8 cellular contexts compared by ENCODE assay signal in the genomic region with DNA sequence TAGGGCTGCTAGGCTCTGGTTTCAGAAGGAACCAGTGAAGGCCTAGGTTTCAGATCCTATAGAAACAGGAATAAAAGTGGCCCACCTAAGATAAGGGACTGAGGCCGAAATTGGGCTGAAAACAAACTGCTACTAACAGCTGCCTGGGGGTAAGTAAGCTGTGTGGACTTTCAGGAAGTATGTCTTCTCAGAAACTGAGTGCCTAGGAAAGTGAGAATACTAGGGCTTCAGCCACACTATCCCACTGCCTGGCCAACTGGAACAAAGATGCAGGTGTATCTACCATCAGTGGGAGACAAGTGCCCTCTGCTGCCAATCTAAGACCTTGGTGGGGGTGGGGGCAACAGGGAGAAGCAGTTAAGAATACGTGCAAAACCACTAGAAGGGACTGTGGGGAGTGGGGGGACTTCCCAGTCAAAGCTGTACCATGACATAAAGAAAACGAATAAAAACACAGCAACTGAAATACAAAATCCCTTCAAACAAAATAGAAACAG.
A peak's percentile ranks its signal among the peaks of the same experiment; 100 is the strongest.
DNase-seq lines count a peak whose midpoint lies in the region; ATAC-seq and TF ChIP-seq lines count a peak whose summit lies in the region.

No MANE protein-coding gene starts in this region.

- H3K9me3 ChIP-seq in SU-DHL-6 (ENCODE audit: insufficient read depth, low read length), result no peaks in the 10 kb centered on the region

- H3K27me3 Mint-ChIP-seq in stimulated activated naive B cell treated with anti-CD40 and anti-IgM and Interleukin-4, amounts not matched to agents 10 μg/mL and 1 μg/mL and 100 μg/mL, for 72 hours, result no peaks in the 10 kb centered on the region

- H3K4me3 ChIP-seq in SU-DHL-6 (ENCODE audit: insufficient read depth, low read length, poor library complexity, severe bottlenecking) (no peak overlapping the region), foreskin fibroblast (ENCODE audit: low read depth in 1 of 2, low read length in 2 of 2) (no peak overlapping the region)

- peak; percentile 85 for ATAC-seq in GM18517 (IDR thresholded peaks at IDR 0.05; ENCODE audit: unreplicated experiment)
- peak; percentile 85 for ATAC-seq in HG02678 (IDR thresholded peaks at IDR 0.05; ENCODE audit: unreplicated experiment)
- peak; percentile 90 to 92 for ATAC-seq in stimulated activated naive B cell treated with anti-CD40 and anti-IgM and Interleukin-4, amounts not matched to agents 10 μg/mL and 1 μg/mL and 100 μg/mL, for 72 hours (replicated peaks)

- no peaks in the 10 kb centered on the region for H3K9me2 ChIP-seq in SU-DHL-6 (replicated peaks; ENCODE audit: insufficient read depth, low read length)

- DNase-seq in central memory CD4-positive, alpha-beta T cell, result peak; percentile 46
- peak; percentile 78 for DNase-seq in stimulated activated naive B cell treated with anti-CD40 and anti-IgM and Interleukin-4, amounts not matched to agents 10 μg/mL and 1 μg/mL and 100 μg/mL, for 72 hours
- DNase-seq in amygdala (lab: John Stamatoyannopoulos, UW) (no peak), HT-29 (ENCODE audit: low spot score) (no peak), foreskin fibroblast (no peak)

- H3K27ac Mint-ChIP-seq in stimulated activated naive B cell treated with anti-CD40 and anti-IgM and Interleukin-4, amounts not matched to agents 10 μg/mL and 1 μg/mL and 100 μg/mL, for 72 hours, result peak overlapping the region; percentile 92

- H2AFZ ChIP-seq in SU-DHL-6 (ENCODE audit: low read depth, low read length, severe bottlenecking), result no peak overlapping the region

- H3K27ac ChIP-seq in SU-DHL-6 (ENCODE audit: low read depth, low read length), result peak overlapping the region; percentile 41; the same call in 1 of the 2 replicates

- no peaks in the 10 kb centered on the region for H3K27me3 ChIP-seq in SU-DHL-6 (ENCODE audit: low read length)

- H3K79me2 ChIP-seq in SU-DHL-6 (ENCODE audit: insufficient read depth, low read length), result no peaks in the 10 kb centered on the region

- H3K36me3 ChIP-seq in SU-DHL-6 (ENCODE audit: low read length), result no peaks in the 10 kb centered on the region

- peaks cover 18% of the 10 kb centered on the region; the same call in 1 of the 2 replicates for H4K20me1 ChIP-seq in SU-DHL-6 (ENCODE audit: low read depth, low read length)

- peaks cover 0 to 3% of the 10 kb centered on the region in 2 donors for H3K36me3 Mint-ChIP-seq in stimulated activated naive B cell treated with anti-CD40 and anti-IgM and Interleukin-4, amounts not matched to agents 10 μg/mL and 1 μg/mL and 100 μg/mL, for 72 hours

- peaks cover 6% of the 10 kb centered on the region; the same call in 1 of the 2 replicates for H3F3A ChIP-seq in SU-DHL-6 (ENCODE audit: insufficient read depth)

- H3K9me3 Mint-ChIP-seq in stimulated activated naive B cell treated with anti-CD40 and anti-IgM and Interleukin-4, amounts not matched to agents 10 μg/mL and 1 μg/mL and 100 μg/mL, for 72 hours, result no peaks in the 10 kb centered on the region

- no peak overlapping the region for H3K9ac ChIP-seq in SU-DHL-6 (ENCODE audit: low read length)

- peaks cover 45 to 75% of the 10 kb centered on the region in 2 donors for H3K4me1 Mint-ChIP-seq in stimulated activated naive B cell treated with anti-CD40 and anti-IgM and Interleukin-4, amounts not matched to agents 10 μg/mL and 1 μg/mL and 100 μg/mL, for 72 hours

- TF ChIP-seq CTCF in SU-DHL-6 (IDR thresholded peaks at IDR 0.05; ENCODE audit: insufficient read depth, low read length, poor library complexity, severe bottlenecking) (no peak), foreskin fibroblast (IDR thresholded peaks at IDR 0.05; ENCODE audit: low read depth, low read length) (no peak)

- peak overlapping the region; percentile 31 for H3K4me2 ChIP-seq in SU-DHL-6 (ENCODE audit: low read depth, low read length, poor library complexity, severe bottlenecking)

- peak overlapping the region; percentile 60 to 76 for H3K4me3 Mint-ChIP-seq in stimulated activated naive B cell treated with anti-CD40 and anti-IgM and Interleukin-4, amounts not matched to agents 10 μg/mL and 1 μg/mL and 100 μg/mL, for 72 hours

Comparison
In these comparisons a context has a peak if more than half of its experiments do, and no peak if none do; other contexts are left out.
1. DNase-seq: peak in central memory CD4-positive, alpha-beta T cell (single experiment) and stimulated activated naive B cell treated with anti-CD40 and anti-IgM and Interleukin-4, amounts not matched to agents 10 μg/mL and 1 μg/mL and 100 μg/mL, for 72 hours (single experiment); none in amygdala (0 of 56), HT-29 (single experiment) and foreskin fibroblast (0 of 2).
2. Peak in every context shown above with its lines, with median percentiles within 50 percentile points of each other: ATAC-seq.